36 cellular contexts compared by ENCODE assay signal in genomic region chr1:152962876-152963415, GRCh38. TPM values are rescaled to one million over a fixed set of nuclear protein-coding genes. Genes with fewer than 3 reads are reported as not detected.
"Had no signal": no experiment of that assay in that cellular context is flagged by ENCODE, and none has a peak within 500 bp of the region (broad histone marks: within the 10 kb centered on the region; RNA-seq: fewer than 3 reads in every experiment).

No MANE protein-coding gene starts in this region.

- H3K27ac ChIP-seq: esophagus squamous epithelium, heart right ventricle, left lung, neural progenitor cell, prostate gland, sigmoid colon, stomach, thyroid gland, vagina had no signal

- H3K4me3 ChIP-seq: esophagus squamous epithelium, heart right ventricle, left lung, neural progenitor cell, prostate gland, sigmoid colon, stomach, thyroid gland, vagina had no signal

- H3K4me2 ChIP-seq: neural progenitor cell had no signal

- H3K36me3 Mint-ChIP-seq: naive thymus-derived CD4-positive, alpha-beta T cell; neural progenitor cell; stimulated activated effector memory CD8-positive, alpha-beta T cell treated with anti-CD3 and anti-CD28 coated beads, Interleukin-12 subunit alpha, Interleukin-12 subunit beta, amount 100 ng/mL, for 72 hours had no signal

- H3K9me3 Mint-ChIP-seq: effector memory CD8-positive, alpha-beta T cell; naive thymus-derived CD4-positive, alpha-beta T cell; nephron; neural progenitor cell; stimulated activated effector memory CD8-positive, alpha-beta T cell treated with anti-CD3 and anti-CD28 coated beads, Interleukin-12 subunit alpha, Interleukin-12 subunit beta, amount 100 ng/mL, for 72 hours had no signal

- H2AFZ ChIP-seq: neural progenitor cell had no signal

- H3K4me1 ChIP-seq: heart right ventricle, left lung, neural progenitor cell, prostate gland, sigmoid colon, stomach, thyroid gland, vagina had no signal

- H3K27ac Mint-ChIP-seq: effector memory CD8-positive, alpha-beta T cell; naive thymus-derived CD4-positive, alpha-beta T cell; nephron; neural progenitor cell; stimulated activated effector memory CD8-positive, alpha-beta T cell treated with anti-CD3 and anti-CD28 coated beads, Interleukin-12 subunit alpha, Interleukin-12 subunit beta, amount 100 ng/mL, for 72 hours had no signal

- H3K27me3 ChIP-seq: esophagus squamous epithelium, neural progenitor cell, sigmoid colon, thyroid gland, vagina had no signal

- H3K4me1 Mint-ChIP-seq: naive thymus-derived CD4-positive, alpha-beta T cell; nephron; neural progenitor cell; stimulated activated effector memory CD8-positive, alpha-beta T cell treated with anti-CD3 and anti-CD28 coated beads, Interleukin-12 subunit alpha, Interleukin-12 subunit beta, amount 100 ng/mL, for 72 hours had no signal

- H3K36me3 ChIP-seq: esophagus squamous epithelium, heart right ventricle, left lung, neural progenitor cell, prostate gland, sigmoid colon, stomach, thyroid gland, vagina had no signal

- H3K9me3 ChIP-seq: esophagus squamous epithelium, left lung, prostate gland, sigmoid colon, stomach, thyroid gland, vagina had no signal

- DNase-seq: effector memory CD8-positive, alpha-beta T cell; erythroblast; esophagus squamous epithelium; foreskin melanocyte; glutamatergic neuron; heart right ventricle; hippocampal formation; left cardiac atrium; left lung; mesenchymal stem cell; midbrain; naive thymus-derived CD4-positive, alpha-beta T cell; right cardiac atrium; sigmoid colon; stimulated activated CD4-positive, alpha-beta T cell treated with anti-CD3 and anti-CD28 coated beads, Interleukin-2, amount 100 ng/mL, for 24 hours; stimulated activated CD4-positive, alpha-beta T cell treated with anti-CD3 and anti-CD28 coated beads, Interleukin-4, amount 100 ng/mL, for 24 hours; stimulated activated naive CD4-positive, alpha-beta T cell treated with Interleukin-2 at 50 U/mL for 16 hours; stomach; thyroid gland; trophoblast cell had no signal

- H3K4me3 Mint-ChIP-seq: effector memory CD8-positive, alpha-beta T cell; naive thymus-derived CD4-positive, alpha-beta T cell; nephron; neural progenitor cell; stimulated activated effector memory CD8-positive, alpha-beta T cell treated with anti-CD3 and anti-CD28 coated beads, Interleukin-12 subunit alpha, Interleukin-12 subunit beta, amount 100 ng/mL, for 72 hours had no signal

- H3K9ac ChIP-seq: neural progenitor cell had no signal

- ATAC-seq: effector memory CD8-positive, alpha-beta T cell; heart right ventricle; left cardiac atrium; left lung; naive thymus-derived CD4-positive, alpha-beta T cell; right cardiac atrium; stimulated activated effector memory CD8-positive, alpha-beta T cell treated with anti-CD3 and anti-CD28 coated beads, Interleukin-12 subunit alpha, Interleukin-12 subunit beta, amount 100 ng/mL, for 72 hours had no signal

RNA-seq across cellular contexts. Expression of gene SPRR4, which starts 7.5 kb away (rescaled TPM):
- total RNA-seq: dermis microvascular lymphatic vessel endothelial cell; heart right ventricle; kidney epithelial cell; left cardiac atrium; left lung; lung microvascular endothelial cell; mucosa of gallbladder; naive thymus-derived CD4-positive, alpha-beta T cell; osteoblast; prostate gland; renal cortical epithelial cell; right cardiac atrium; sigmoid colon; skeletal muscle tissue; stomach; subcutaneous adipose tissue; temporal lobe; thyroid gland; ureter; vagina had no signal
- polyA plus RNA-seq: heart right ventricle; naive thymus-derived CD4-positive, alpha-beta T cell; right cardiac atrium; sigmoid colon; stomach had no signal

RNA-seq across cellular contexts. Expression of gene SPRR5, which starts 15.9 kb away (rescaled TPM):
- total RNA-seq: dermis microvascular lymphatic vessel endothelial cell; heart right ventricle; kidney epithelial cell; left cardiac atrium; left lung; lung microvascular endothelial cell; mucosa of gallbladder; naive thymus-derived CD4-positive, alpha-beta T cell; osteoblast; prostate gland; renal cortical epithelial cell; right cardiac atrium; sigmoid colon; skeletal muscle tissue; stomach; subcutaneous adipose tissue; temporal lobe; thyroid gland; ureter; vagina had no signal
- polyA plus RNA-seq: heart right ventricle; naive thymus-derived CD4-positive, alpha-beta T cell; right cardiac atrium; sigmoid colon had no signal

RNA-seq across cellular contexts. Expression of gene SPRR1A, which starts 20.9 kb away (rescaled TPM):
- total RNA-seq: dermis microvascular lymphatic vessel endothelial cell; heart right ventricle; kidney epithelial cell; left cardiac atrium; left lung; lower leg skin; lung microvascular endothelial cell; mucosa of gallbladder; naive thymus-derived CD4-positive, alpha-beta T cell; osteoblast; prostate gland; renal cortical epithelial cell; right cardiac atrium; sigmoid colon; skeletal muscle tissue; stomach; subcutaneous adipose tissue; temporal lobe; thyroid gland had no signal
- polyA plus RNA-seq: heart right ventricle; naive thymus-derived CD4-positive, alpha-beta T cell; right cardiac atrium; sigmoid colon had no signal

RNA-seq across cellular contexts. Expression of gene SPRR3, which starts 38.6 kb away (rescaled TPM):
- total RNA-seq: dermis microvascular lymphatic vessel endothelial cell; heart right ventricle; left cardiac atrium; left lung; lower leg skin; lung microvascular endothelial cell; naive thymus-derived CD4-positive, alpha-beta T cell; osteoblast; prostate gland; renal cortical epithelial cell; right cardiac atrium; sigmoid colon; skeletal muscle tissue; subcutaneous adipose tissue; temporal lobe; thyroid gland had no signal
- polyA plus RNA-seq: naive thymus-derived CD4-positive, alpha-beta T cell had no signal

RNA-seq across cellular contexts. Expression of gene IVL, which starts 54.6 kb away (rescaled TPM):
- total RNA-seq: dermis microvascular lymphatic vessel endothelial cell; heart right ventricle; left cardiac atrium; lung microvascular endothelial cell; mucosa of gallbladder; naive thymus-derived CD4-positive, alpha-beta T cell; osteoblast; right cardiac atrium; sigmoid colon; skeletal muscle tissue; stomach; subcutaneous adipose tissue; thyroid gland had no signal
- polyA plus RNA-seq: naive thymus-derived CD4-positive, alpha-beta T cell; right cardiac atrium had no signal
